ENCODE assay signal across 3 cellular contexts in the genomic region with DNA sequence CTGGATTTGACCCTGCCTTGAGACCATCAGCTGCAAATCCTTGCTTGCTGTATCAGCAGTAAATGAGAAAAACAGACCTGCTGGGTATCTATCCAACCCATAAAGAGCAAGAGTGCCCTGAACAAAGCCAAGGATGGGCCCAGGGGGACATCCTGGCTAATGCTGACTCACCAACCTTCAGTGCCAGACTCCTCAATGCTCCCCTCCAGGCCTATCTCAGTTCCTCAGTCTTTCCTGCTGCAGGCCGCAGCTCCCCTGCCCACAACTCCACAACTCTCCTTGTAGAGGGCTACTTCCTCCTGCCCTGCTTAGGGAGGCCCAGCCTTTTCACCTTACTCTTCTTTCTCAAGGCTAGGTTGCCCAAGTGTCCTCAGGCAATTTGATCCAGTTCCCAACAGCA.
TF ChIP-seq lines count a peak whose summit lies in the region.

No MANE protein-coding gene starts in this region.

TF ChIP-seq in SK-N-SH, 30 proteins besides CTCF, POLR2A, EP300 and RAD21:
- TF ChIP-seq, protein P1, sequence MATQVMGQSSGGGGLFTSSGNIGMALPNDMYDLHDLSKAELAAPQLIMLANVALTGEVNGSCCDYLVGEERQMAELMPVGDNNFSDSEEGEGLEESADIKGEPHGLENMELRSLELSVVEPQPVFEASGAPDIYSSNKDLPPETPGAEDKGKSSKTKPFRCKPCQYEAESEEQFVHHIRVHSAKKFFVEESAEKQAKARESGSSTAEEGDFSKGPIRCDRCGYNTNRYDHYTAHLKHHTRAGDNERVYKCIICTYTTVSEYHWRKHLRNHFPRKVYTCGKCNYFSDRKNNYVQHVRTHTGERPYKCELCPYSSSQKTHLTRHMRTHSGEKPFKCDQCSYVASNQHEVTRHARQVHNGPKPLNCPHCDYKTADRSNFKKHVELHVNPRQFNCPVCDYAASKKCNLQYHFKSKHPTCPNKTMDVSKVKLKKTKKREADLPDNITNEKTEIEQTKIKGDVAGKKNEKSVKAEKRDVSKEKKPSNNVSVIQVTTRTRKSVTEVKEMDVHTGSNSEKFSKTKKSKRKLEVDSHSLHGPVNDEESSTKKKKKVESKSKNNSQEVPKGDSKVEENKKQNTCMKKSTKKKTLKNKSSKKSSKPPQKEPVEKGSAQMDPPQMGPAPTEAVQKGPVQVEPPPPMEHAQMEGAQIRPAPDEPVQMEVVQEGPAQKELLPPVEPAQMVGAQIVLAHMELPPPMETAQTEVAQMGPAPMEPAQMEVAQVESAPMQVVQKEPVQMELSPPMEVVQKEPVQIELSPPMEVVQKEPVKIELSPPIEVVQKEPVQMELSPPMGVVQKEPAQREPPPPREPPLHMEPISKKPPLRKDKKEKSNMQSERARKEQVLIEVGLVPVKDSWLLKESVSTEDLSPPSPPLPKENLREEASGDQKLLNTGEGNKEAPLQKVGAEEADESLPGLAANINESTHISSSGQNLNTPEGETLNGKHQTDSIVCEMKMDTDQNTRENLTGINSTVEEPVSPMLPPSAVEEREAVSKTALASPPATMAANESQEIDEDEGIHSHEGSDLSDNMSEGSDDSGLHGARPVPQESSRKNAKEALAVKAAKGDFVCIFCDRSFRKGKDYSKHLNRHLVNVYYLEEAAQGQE (IDR thresholded peaks at IDR 0.05; ENCODE audit: low read depth, low read length): no peak
- no peak for TF ChIP-seq GABPA (IDR thresholded peaks at IDR 0.05; ENCODE audit: low read depth)
- no peak for TF ChIP-seq FOXM1 (IDR thresholded peaks at IDR 0.05; ENCODE audit: low read depth)
- no peak for TF ChIP-seq FOSL2 (IDR thresholded peaks at IDR 0.05; ENCODE audit: borderline replicate concordance, low read depth)
- TF ChIP-seq, protein P2, sequence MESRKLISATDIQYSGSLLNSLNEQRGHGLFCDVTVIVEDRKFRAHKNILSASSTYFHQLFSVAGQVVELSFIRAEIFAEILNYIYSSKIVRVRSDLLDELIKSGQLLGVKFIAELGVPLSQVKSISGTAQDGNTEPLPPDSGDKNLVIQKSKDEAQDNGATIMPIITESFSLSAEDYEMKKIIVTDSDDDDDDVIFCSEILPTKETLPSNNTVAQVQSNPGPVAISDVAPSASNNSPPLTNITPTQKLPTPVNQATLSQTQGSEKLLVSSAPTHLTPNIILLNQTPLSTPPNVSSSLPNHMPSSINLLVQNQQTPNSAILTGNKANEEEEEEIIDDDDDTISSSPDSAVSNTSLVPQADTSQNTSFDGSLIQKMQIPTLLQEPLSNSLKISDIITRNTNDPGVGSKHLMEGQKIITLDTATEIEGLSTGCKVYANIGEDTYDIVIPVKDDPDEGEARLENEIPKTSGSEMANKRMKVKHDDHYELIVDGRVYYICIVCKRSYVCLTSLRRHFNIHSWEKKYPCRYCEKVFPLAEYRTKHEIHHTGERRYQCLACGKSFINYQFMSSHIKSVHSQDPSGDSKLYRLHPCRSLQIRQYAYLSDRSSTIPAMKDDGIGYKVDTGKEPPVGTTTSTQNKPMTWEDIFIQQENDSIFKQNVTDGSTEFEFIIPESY (IDR thresholded peaks at IDR 0.05; ENCODE audit: borderline replicate concordance, low read depth): no peak
- no peak for TF ChIP-seq MEF2A (IDR thresholded peaks at IDR 0.05; ENCODE audit: borderline replicate concordance, low read depth)
- no peak for TF ChIP-seq TAF1 (IDR thresholded peaks at IDR 0.05; ENCODE audit: borderline replicate concordance, low read depth, low read length)
- no peak for TF ChIP-seq GATA2 (CRISPR knock-in tag; IDR thresholded peaks at IDR 0.05)

TF ChIP-seq in SK-N-SH treated with all-trans-retinoic acid at 6 μM for 48 hours, 23 proteins besides CTCF, POLR2A, EP300 and RAD21:
- TF ChIP-seq ARNTL (CRISPR knock-in tag; IDR thresholded peaks at IDR 0.05; ENCODE audit: borderline replicate concordance, low read depth) (no peak), BACH2 (CRISPR knock-in tag; IDR thresholded peaks at IDR 0.05; ENCODE audit: borderline replicate concordance) (no peak), TOX (CRISPR knock-in tag; IDR thresholded peaks at IDR 0.05; ENCODE audit: borderline replicate concordance) (no peak), ZFP3 (CRISPR knock-in tag; IDR thresholded peaks at IDR 0.05) (no peak), GLIS3 (CRISPR knock-in tag; IDR thresholded peaks at IDR 0.05) (no peak), TCF4 (CRISPR knock-in tag; IDR thresholded peaks at IDR 0.05; ENCODE audit: borderline replicate concordance) (no peak), ESRRG (CRISPR knock-in tag; IDR thresholded peaks at IDR 0.05) (no peak), ZNF70 (CRISPR knock-in tag; IDR thresholded peaks at IDR 0.05) (no peak), OSR1 (CRISPR knock-in tag; IDR thresholded peaks at IDR 0.05) (no peak)
- TF ChIP-seq, protein P3, sequence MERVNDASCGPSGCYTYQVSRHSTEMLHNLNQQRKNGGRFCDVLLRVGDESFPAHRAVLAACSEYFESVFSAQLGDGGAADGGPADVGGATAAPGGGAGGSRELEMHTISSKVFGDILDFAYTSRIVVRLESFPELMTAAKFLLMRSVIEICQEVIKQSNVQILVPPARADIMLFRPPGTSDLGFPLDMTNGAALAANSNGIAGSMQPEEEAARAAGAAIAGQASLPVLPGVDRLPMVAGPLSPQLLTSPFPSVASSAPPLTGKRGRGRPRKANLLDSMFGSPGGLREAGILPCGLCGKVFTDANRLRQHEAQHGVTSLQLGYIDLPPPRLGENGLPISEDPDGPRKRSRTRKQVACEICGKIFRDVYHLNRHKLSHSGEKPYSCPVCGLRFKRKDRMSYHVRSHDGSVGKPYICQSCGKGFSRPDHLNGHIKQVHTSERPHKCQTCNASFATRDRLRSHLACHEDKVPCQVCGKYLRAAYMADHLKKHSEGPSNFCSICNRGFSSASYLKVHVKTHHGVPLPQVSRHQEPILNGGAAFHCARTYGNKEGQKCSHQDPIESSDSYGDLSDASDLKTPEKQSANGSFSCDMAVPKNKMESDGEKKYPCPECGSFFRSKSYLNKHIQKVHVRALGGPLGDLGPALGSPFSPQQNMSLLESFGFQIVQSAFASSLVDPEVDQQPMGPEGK (CRISPR knock-in tag; IDR thresholded peaks at IDR 0.05; ENCODE audit: borderline replicate concordance): no peak
- TF ChIP-seq, protein P4, sequence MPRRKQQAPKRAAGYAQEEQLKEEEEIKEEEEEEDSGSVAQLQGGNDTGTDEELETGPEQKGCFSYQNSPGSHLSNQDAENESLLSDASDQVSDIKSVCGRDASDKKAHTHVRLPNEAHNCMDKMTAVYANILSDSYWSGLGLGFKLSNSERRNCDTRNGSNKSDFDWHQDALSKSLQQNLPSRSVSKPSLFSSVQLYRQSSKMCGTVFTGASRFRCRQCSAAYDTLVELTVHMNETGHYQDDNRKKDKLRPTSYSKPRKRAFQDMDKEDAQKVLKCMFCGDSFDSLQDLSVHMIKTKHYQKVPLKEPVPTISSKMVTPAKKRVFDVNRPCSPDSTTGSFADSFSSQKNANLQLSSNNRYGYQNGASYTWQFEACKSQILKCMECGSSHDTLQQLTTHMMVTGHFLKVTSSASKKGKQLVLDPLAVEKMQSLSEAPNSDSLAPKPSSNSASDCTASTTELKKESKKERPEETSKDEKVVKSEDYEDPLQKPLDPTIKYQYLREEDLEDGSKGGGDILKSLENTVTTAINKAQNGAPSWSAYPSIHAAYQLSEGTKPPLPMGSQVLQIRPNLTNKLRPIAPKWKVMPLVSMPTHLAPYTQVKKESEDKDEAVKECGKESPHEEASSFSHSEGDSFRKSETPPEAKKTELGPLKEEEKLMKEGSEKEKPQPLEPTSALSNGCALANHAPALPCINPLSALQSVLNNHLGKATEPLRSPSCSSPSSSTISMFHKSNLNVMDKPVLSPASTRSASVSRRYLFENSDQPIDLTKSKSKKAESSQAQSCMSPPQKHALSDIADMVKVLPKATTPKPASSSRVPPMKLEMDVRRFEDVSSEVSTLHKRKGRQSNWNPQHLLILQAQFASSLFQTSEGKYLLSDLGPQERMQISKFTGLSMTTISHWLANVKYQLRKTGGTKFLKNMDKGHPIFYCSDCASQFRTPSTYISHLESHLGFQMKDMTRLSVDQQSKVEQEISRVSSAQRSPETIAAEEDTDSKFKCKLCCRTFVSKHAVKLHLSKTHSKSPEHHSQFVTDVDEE (CRISPR knock-in tag; IDR thresholded peaks at IDR 0.05): no peak

TF ChIP-seq in H1, 55 proteins besides CTCF, POLR2A, EP300 and RAD21:
- no peak for TF ChIP-seq CEBPB (IDR thresholded peaks at IDR 0.05; ENCODE audit: low read depth, low read length)
- no peak for TF ChIP-seq RFX5 (IDR thresholded peaks at IDR 0.05; ENCODE audit: borderline replicate concordance, low read depth, low read length)
- TF ChIP-seq POU5F1 (IDR thresholded peaks at IDR 0.05; ENCODE audit: low read depth, low read length): no peak
- no peak for TF ChIP-seq KDM1A (IDR thresholded peaks at IDR 0.05; ENCODE audit: borderline replicate concordance, low read length)
- TF ChIP-seq HDAC2 (IDR thresholded peaks at IDR 0.05; ENCODE audit: borderline replicate concordance in 1 of 2, low read depth in 2 of 2, low read length in 2 of 2): no peak
- TF ChIP-seq ASH2L (IDR thresholded peaks at IDR 0.05; ENCODE audit: low read length): no peak
- no peak for TF ChIP-seq EGR1 (IDR thresholded peaks at IDR 0.05; ENCODE audit: borderline replicate concordance, low read depth, low read length)
- TF ChIP-seq RXRA (IDR thresholded peaks at IDR 0.05; ENCODE audit: insufficient read depth, low read depth, low read length): no peak
- no peak for TF ChIP-seq SIN3A (conservative IDR thresholded peaks at IDR 0.05 in 1 of 2, IDR thresholded peaks at IDR 0.05 in 1 of 2; ENCODE audit: low read depth in 1 of 2, low read length in 2 of 2)
- no peak for TF ChIP-seq FOSL1 (IDR thresholded peaks at IDR 0.05; ENCODE audit: insufficient read depth, low read depth, low read length)
- TF ChIP-seq, protein P5, sequence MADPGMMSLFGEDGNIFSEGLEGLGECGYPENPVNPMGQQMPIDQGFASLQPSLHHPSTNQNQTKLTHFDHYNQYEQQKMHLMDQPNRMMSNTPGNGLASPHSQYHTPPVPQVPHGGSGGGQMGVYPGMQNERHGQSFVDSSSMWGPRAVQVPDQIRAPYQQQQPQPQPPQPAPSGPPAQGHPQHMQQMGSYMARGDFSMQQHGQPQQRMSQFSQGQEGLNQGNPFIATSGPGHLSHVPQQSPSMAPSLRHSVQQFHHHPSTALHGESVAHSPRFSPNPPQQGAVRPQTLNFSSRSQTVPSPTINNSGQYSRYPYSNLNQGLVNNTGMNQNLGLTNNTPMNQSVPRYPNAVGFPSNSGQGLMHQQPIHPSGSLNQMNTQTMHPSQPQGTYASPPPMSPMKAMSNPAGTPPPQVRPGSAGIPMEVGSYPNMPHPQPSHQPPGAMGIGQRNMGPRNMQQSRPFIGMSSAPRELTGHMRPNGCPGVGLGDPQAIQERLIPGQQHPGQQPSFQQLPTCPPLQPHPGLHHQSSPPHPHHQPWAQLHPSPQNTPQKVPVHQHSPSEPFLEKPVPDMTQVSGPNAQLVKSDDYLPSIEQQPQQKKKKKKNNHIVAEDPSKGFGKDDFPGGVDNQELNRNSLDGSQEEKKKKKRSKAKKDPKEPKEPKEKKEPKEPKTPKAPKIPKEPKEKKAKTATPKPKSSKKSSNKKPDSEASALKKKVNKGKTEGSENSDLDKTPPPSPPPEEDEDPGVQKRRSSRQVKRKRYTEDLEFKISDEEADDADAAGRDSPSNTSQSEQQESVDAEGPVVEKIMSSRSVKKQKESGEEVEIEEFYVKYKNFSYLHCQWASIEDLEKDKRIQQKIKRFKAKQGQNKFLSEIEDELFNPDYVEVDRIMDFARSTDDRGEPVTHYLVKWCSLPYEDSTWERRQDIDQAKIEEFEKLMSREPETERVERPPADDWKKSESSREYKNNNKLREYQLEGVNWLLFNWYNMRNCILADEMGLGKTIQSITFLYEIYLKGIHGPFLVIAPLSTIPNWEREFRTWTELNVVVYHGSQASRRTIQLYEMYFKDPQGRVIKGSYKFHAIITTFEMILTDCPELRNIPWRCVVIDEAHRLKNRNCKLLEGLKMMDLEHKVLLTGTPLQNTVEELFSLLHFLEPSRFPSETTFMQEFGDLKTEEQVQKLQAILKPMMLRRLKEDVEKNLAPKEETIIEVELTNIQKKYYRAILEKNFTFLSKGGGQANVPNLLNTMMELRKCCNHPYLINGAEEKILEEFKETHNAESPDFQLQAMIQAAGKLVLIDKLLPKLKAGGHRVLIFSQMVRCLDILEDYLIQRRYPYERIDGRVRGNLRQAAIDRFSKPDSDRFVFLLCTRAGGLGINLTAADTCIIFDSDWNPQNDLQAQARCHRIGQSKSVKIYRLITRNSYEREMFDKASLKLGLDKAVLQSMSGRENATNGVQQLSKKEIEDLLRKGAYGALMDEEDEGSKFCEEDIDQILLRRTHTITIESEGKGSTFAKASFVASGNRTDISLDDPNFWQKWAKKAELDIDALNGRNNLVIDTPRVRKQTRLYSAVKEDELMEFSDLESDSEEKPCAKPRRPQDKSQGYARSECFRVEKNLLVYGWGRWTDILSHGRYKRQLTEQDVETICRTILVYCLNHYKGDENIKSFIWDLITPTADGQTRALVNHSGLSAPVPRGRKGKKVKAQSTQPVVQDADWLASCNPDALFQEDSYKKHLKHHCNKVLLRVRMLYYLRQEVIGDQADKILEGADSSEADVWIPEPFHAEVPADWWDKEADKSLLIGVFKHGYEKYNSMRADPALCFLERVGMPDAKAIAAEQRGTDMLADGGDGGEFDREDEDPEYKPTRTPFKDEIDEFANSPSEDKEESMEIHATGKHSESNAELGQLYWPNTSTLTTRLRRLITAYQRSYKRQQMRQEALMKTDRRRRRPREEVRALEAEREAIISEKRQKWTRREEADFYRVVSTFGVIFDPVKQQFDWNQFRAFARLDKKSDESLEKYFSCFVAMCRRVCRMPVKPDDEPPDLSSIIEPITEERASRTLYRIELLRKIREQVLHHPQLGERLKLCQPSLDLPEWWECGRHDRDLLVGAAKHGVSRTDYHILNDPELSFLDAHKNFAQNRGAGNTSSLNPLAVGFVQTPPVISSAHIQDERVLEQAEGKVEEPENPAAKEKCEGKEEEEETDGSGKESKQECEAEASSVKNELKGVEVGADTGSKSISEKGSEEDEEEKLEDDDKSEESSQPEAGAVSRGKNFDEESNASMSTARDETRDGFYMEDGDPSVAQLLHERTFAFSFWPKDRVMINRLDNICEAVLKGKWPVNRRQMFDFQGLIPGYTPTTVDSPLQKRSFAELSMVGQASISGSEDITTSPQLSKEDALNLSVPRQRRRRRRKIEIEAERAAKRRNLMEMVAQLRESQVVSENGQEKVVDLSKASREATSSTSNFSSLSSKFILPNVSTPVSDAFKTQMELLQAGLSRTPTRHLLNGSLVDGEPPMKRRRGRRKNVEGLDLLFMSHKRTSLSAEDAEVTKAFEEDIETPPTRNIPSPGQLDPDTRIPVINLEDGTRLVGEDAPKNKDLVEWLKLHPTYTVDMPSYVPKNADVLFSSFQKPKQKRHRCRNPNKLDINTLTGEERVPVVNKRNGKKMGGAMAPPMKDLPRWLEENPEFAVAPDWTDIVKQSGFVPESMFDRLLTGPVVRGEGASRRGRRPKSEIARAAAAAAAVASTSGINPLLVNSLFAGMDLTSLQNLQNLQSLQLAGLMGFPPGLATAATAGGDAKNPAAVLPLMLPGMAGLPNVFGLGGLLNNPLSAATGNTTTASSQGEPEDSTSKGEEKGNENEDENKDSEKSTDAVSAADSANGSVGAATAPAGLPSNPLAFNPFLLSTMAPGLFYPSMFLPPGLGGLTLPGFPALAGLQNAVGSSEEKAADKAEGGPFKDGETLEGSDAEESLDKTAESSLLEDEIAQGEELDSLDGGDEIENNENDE (IDR thresholded peaks at IDR 0.05; ENCODE audit: insufficient replicate concordance, low read length): no peak
- no peak for TF ChIP-seq BCL11A (IDR thresholded peaks at IDR 0.05; ENCODE audit: low read depth in 2 of 2, low read length in 2 of 2)
- TF ChIP-seq, protein P6, sequence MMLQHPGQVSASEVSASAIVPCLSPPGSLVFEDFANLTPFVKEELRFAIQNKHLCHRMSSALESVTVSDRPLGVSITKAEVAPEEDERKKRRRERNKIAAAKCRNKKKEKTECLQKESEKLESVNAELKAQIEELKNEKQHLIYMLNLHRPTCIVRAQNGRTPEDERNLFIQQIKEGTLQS (IDR thresholded peaks at IDR 0.05; ENCODE audit: insufficient read depth, low read depth, low read length): no peak
- no peak for TF ChIP-seq TEAD4 (IDR thresholded peaks at IDR 0.05; ENCODE audit: low read depth, low read length)
- no peak for TF ChIP-seq CHD2 (IDR thresholded peaks at IDR 0.05; ENCODE audit: low read length)
- TF ChIP-seq, protein P7, sequence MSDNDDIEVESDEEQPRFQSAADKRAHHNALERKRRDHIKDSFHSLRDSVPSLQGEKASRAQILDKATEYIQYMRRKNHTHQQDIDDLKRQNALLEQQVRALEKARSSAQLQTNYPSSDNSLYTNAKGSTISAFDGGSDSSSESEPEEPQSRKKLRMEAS (IDR thresholded peaks at IDR 0.05): no peak
